In the genomic region with DNA sequence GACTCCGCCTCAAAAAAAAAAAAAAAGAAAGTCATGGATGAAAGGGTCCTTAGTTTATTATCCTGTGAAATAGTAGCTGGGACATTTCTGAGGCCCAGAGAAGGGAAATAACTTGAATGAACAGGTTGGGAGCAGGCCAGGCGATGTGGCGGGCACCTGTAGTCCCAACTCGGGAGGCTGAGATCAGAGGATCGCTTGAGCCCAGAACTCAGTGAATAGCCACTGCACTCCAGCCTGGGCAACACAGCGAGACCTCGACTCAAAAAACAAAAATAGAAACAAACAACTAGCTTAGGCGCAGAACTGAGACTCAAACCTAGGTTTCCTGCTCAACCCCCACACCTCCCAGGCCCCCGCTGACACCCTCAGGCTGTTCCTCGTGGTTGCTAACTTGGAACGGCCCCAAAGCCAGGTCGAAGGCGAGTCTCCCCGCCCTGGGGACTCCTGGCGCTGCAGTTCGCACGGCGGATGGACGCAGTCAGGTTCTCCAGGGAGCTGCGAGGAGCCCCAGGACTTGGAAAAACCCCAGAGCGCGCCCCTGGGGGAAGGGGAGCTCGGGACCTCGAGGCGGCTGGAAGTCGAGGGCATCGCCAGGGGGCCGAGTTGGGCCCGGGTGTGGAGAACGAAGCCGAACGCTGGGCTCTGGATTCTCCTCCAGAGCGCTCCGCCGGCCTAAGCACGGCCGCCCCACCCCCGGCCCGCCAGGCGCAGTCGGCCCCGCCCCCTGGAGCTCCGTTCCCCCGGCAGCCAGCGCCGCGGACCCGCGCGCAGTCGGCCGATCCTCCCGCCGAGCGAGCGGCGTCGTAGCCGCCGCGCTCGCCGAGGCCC, we compare ENCODE assay signal across 1 cellular context.
A peak's percentile ranks its signal among the peaks of the same experiment; 100 is the strongest.
TF ChIP-seq lines count a peak whose summit lies in the region.

A gene with protein sequence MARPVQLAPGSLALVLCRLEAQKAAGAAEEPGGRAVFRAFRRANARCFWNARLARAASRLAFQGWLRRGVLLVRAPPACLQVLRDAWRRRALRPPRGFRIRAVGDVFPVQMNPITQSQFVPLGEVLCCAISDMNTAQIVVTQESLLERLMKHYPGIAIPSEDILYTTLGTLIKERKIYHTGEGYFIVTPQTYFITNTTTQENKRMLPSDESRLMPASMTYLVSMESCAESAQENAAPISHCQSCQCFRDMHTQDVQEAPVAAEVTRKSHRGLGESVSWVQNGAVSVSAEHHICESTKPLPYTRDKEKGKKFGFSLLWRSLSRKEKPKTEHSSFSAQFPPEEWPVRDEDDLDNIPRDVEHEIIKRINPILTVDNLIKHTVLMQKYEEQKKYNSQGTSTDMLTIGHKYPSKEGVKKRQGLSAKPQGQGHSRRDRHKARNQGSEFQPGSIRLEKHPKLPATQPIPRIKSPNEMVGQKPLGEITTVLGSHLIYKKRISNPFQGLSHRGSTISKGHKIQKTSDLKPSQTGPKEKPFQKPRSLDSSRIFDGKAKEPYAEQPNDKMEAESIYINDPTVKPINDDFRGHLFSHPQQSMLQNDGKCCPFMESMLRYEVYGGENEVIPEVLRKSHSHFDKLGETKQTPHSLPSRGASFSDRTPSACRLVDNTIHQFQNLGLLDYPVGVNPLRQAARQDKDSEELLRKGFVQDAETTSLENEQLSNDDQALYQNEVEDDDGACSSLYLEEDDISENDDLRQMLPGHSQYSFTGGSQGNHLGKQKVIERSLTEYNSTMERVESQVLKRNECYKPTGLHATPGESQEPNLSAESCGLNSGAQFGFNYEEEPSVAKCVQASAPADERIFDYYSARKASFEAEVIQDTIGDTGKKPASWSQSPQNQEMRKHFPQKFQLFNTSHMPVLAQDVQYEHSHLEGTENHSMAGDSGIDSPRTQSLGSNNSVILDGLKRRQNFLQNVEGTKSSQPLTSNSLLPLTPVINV (plus strand): TSS at position 768 of the 828 bp plus-strand sequence. CDS start 93 bp downstream, outside the sequence.

TF ChIP-seq in HepG2, 621 proteins besides CTCF, POLR2A, EP300 and RAD21 (continued from another document and continues in another):
- TF ChIP-seq, protein P1, sequence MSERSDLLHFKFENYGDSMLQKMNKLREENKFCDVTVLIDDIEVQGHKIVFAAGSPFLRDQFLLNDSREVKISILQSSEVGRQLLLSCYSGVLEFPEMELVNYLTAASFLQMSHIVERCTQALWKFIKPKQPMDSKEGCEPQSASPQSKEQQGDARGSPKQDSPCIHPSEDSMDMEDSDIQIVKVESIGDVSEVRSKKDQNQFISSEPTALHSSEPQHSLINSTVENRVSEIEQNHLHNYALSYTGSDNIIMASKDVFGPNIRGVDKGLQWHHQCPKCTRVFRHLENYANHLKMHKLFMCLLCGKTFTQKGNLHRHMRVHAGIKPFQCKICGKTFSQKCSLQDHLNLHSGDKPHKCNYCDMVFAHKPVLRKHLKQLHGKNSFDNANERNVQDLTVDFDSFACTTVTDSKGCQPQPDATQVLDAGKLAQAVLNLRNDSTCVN (CRISPR knock-in tag; IDR thresholded peaks at IDR 0.05; ENCODE audit: borderline replicate concordance): peak; percentile 37; the same call in 1 of the 2 replicates
- TF ChIP-seq KMT2B (CRISPR knock-in tag; IDR thresholded peaks at IDR 0.05) (peak; percentile 60), FOXA1 (IDR thresholded peaks at IDR 0.05) (no peak), FOXA1 (CRISPR knock-in tag; IDR thresholded peaks at IDR 0.05) (no peak), HMGXB3 (CRISPR knock-in tag; IDR thresholded peaks at IDR 0.05; ENCODE audit: borderline replicate concordance) (no peak), CBX1 (IDR thresholded peaks at IDR 0.05; ENCODE audit: low read depth) (peak; percentile 47), KDM4B (CRISPR knock-in tag; IDR thresholded peaks at IDR 0.05) (0 out of 2 replicates have a peak, but pooled peaks have one; percentile 21), CENPX (CRISPR knock-in tag; IDR thresholded peaks at IDR 0.05) (no peak), ZNF329 (CRISPR knock-in tag; IDR thresholded peaks at IDR 0.05; ENCODE audit: low read depth) (no peak), HMG20B (CRISPR knock-in tag; conservative IDR thresholded peaks at IDR 0.05) (no peak), ZNF331 (CRISPR knock-in tag; IDR thresholded peaks at IDR 0.05) (no peak), PRPF4 (IDR thresholded peaks at IDR 0.05; ENCODE audit: low read depth, low read length, poor library complexity, severe bottlenecking) (no peak), RBM39 (IDR thresholded peaks at IDR 0.05; ENCODE audit: low read depth, low read length, poor library complexity, severe bottlenecking) (no peak), SIX1 (CRISPR knock-in tag; IDR thresholded peaks at IDR 0.05; ENCODE audit: borderline replicate concordance) (no peak), KAT7 (CRISPR knock-in tag; IDR thresholded peaks at IDR 0.05; ENCODE audit: borderline replicate concordance) (0 out of 2 replicates have a peak, but pooled peaks have one; percentile 48), MEF2D (CRISPR knock-in tag; IDR thresholded peaks at IDR 0.05) (no peak), ZNF354B (CRISPR knock-in tag; IDR thresholded peaks at IDR 0.05) (no peak), MIER2 (CRISPR knock-in tag; IDR thresholded peaks at IDR 0.05) (no peak), CCDC6 (CRISPR knock-in tag; IDR thresholded peaks at IDR 0.05) (no peak), NR0B2 (CRISPR knock-in tag; IDR thresholded peaks at IDR 0.05) (no peak), USF2 (IDR thresholded peaks at IDR 0.05; ENCODE audit: low read depth, low read length) (no peak), USF2 (CRISPR knock-in tag; IDR thresholded peaks at IDR 0.05; ENCODE audit: borderline replicate concordance) (no peak), ZNF343 (CRISPR knock-in tag; IDR thresholded peaks at IDR 0.05) (no peak), YEATS4 (CRISPR knock-in tag; IDR thresholded peaks at IDR 0.05; ENCODE audit: borderline replicate concordance) (peak; percentile 55; the same call in 1 of the 2 replicates), ZNF891 (CRISPR knock-in tag; IDR thresholded peaks at IDR 0.05) (no peak), ZNF430 (CRISPR knock-in tag; IDR thresholded peaks at IDR 0.05) (no peak), ISX (CRISPR knock-in tag; conservative IDR thresholded peaks at IDR 0.05) (no peak), STAG1 (CRISPR knock-in tag; IDR thresholded peaks at IDR 0.05) (peak; percentile 28), TGIF2 (CRISPR knock-in tag; IDR thresholded peaks at IDR 0.05) (no peak), ZNF615 (CRISPR knock-in tag; IDR thresholded peaks at IDR 0.05; ENCODE audit: borderline replicate concordance) (peak; percentile 27; the same call in 1 of the 2 replicates), GABPA (IDR thresholded peaks at IDR 0.05; ENCODE audit: low read depth, low read length) (no peak), GABPA (CRISPR knock-in tag; IDR thresholded peaks at IDR 0.05; ENCODE audit: low read depth) (no peak), FIP1L1 (IDR thresholded peaks at IDR 0.05; ENCODE audit: borderline replicate concordance, insufficient read depth, low read depth, low read length) (no peak), NAIF1 (CRISPR knock-in tag; IDR thresholded peaks at IDR 0.05; ENCODE audit: borderline replicate concordance) (peak; percentile 30; the same call in 1 of the 2 replicates), PRMT3 (CRISPR knock-in tag; IDR thresholded peaks at IDR 0.05; ENCODE audit: borderline replicate concordance, low read depth) (no peak), ZNF501 (CRISPR knock-in tag; IDR thresholded peaks at IDR 0.05) (peak; percentile 35; the same call in 1 of the 2 replicates), FOXA3 (CRISPR knock-in tag; IDR thresholded peaks at IDR 0.05) (no peak), ZNF138 (CRISPR knock-in tag; IDR thresholded peaks at IDR 0.05; ENCODE audit: low read depth) (no peak), SP140L (CRISPR knock-in tag; IDR thresholded peaks at IDR 0.05; ENCODE audit: borderline replicate concordance) (no peak), ZNF761 (CRISPR knock-in tag; conservative IDR thresholded peaks at IDR 0.05) (no peak)
- TF ChIP-seq, protein P2, sequence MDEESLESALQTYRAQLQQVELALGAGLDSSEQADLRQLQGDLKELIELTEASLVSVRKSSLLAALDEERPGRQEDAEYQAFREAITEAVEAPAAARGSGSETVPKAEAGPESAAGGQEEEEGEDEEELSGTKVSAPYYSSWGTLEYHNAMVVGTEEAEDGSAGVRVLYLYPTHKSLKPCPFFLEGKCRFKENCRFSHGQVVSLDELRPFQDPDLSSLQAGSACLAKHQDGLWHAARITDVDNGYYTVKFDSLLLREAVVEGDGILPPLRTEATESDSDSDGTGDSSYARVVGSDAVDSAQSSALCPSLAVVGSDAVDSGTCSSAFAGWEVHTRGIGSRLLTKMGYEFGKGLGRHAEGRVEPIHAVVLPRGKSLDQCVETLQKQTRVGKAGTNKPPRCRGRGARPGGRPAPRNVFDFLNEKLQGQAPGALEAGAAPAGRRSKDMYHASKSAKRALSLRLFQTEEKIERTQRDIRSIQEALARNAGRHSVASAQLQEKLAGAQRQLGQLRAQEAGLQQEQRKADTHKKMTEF (CRISPR knock-in tag; IDR thresholded peaks at IDR 0.05): peak; percentile 45; the same call in 1 of the 2 replicates
- TF ChIP-seq, protein P3, sequence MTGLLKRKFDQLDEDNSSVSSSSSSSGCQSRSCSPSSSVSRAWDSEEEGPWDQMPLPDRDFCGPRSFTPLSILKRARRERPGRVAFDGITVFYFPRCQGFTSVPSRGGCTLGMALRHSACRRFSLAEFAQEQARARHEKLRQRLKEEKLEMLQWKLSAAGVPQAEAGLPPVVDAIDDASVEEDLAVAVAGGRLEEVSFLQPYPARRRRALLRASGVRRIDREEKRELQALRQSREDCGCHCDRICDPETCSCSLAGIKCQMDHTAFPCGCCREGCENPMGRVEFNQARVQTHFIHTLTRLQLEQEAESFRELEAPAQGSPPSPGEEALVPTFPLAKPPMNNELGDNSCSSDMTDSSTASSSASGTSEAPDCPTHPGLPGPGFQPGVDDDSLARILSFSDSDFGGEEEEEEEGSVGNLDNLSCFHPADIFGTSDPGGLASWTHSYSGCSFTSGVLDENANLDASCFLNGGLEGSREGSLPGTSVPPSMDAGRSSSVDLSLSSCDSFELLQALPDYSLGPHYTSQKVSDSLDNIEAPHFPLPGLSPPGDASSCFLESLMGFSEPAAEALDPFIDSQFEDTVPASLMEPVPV (CRISPR knock-in tag; IDR thresholded peaks at IDR 0.05): peak; percentile 54; the same call in 1 of the 2 replicates
- TF ChIP-seq, protein P4, sequence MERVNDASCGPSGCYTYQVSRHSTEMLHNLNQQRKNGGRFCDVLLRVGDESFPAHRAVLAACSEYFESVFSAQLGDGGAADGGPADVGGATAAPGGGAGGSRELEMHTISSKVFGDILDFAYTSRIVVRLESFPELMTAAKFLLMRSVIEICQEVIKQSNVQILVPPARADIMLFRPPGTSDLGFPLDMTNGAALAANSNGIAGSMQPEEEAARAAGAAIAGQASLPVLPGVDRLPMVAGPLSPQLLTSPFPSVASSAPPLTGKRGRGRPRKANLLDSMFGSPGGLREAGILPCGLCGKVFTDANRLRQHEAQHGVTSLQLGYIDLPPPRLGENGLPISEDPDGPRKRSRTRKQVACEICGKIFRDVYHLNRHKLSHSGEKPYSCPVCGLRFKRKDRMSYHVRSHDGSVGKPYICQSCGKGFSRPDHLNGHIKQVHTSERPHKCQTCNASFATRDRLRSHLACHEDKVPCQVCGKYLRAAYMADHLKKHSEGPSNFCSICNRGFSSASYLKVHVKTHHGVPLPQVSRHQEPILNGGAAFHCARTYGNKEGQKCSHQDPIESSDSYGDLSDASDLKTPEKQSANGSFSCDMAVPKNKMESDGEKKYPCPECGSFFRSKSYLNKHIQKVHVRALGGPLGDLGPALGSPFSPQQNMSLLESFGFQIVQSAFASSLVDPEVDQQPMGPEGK (CRISPR knock-in tag; IDR thresholded peaks at IDR 0.05): peak; percentile 68
